Comparison of ENCODE assay signal across 8 cellular contexts in genomic region chr19:43780706-43781525, GRCh38. TPM values are rescaled to one million over a fixed set of nuclear protein-coding genes. Genes with fewer than 3 reads are reported as not detected.
DNase-seq lines count a peak whose midpoint lies in the region; ATAC-seq and TF ChIP-seq lines count a peak whose summit lies in the region.

Gene KCNN4, minus strand, starts transcription at chr19:43780973. Its CDS starts 112 bp downstream, at chr19:43780861.

- TF ChIP-seq CTCF in WERI-Rb-1 (IDR thresholded peaks at IDR 0.05; ENCODE audit: low read depth, low read length), result no peak

- H3K36me3 ChIP-seq in WERI-Rb-1, result no peaks in the 10 kb centered on the region

- ATAC-seq in left cardiac atrium (no peak), left colon (peak; percentile 57)

- peak; percentile 67 for DNase-seq in cardiac septum (ENCODE audit: low spot score)
- DNase-seq in left cardiac atrium, result no peak
- peak; percentile 94 for DNase-seq in RKO (ENCODE audit: low spot score)
- DNase-seq in activated effector memory CD4-positive, alpha-beta T cell treated with Interleukin-2 at 50 U/mL for 16 hours, result peak; percentile 64
- DNase-seq in left colon, result peak; percentile 78 to 82
- DNase-seq in stimulated activated naive CD4-positive, alpha-beta T cell treated with Interleukin-2 at 50 U/mL for 16 hours (lab: John Stamatoyannopoulos, UW), result peak; percentile 81
- DNase-seq in WERI-Rb-1, result no peak
- no peak for DNase-seq in NCI-H146 treated with DMSO at 0.1 percent for 48 hours (lab: John Stamatoyannopoulos, UW; ENCODE audit: unreplicated experiment)

- H3K27ac ChIP-seq in WERI-Rb-1, result no peak within 1 kb of the TSS

- H3K4me3 ChIP-seq in WERI-Rb-1 (ENCODE audit: low read depth, low read length), result no peak within 1 kb of the TSS

- no peaks in the 10 kb centered on the region for H3K27me3 ChIP-seq in WERI-Rb-1 (ENCODE audit: insufficient read depth, low read depth, severe bottlenecking)

- H3K9me3 ChIP-seq in WERI-Rb-1 (ENCODE audit: severe bottlenecking), result no peaks in the 10 kb centered on the region

- intact Hi-C loops in cardiac septum (cut with DNase I) (loop anchor here (10.0 kb wide), 2 partner anchors 106 to 246 kb away; partner anchors contain the start of genes PLAUR and ZNF575), left cardiac atrium (cut with DNase I) (loop anchor here (5.0 to 10.0 kb wide), 2 partner anchors 34 to 246 kb away; partner anchors contain the start of gene ZNF575 (in 1 of the 2)), left colon (cut with DNase I, micrococcal nuclease) (no loop called here)

RNA-seq across cellular contexts. Expression of gene KCNN4, which starts in this region (rescaled TPM):
- total RNA-seq in cardiac septum (0.43 TPM), left cardiac atrium (1 to 10 TPM in 1 of 2 donors, under 1 TPM in 1; 0.71 to 1.4 TPM), left colon (10 to 100 TPM; 21.2 to 45.6 TPM)

Comparison
In these comparisons a context has a peak if more than half of its experiments do, and no peak if none do; other contexts are left out.
1. RNA of gene KCNN4 (total RNA-seq): 21.2 to 45.6 TPM in left colon; 0.71 to 1.4 TPM in left cardiac atrium and 0.43 TPM in cardiac septum (single experiment); every median in the first group is over 4 times any median in the second.
2. Peak in DNase-seq in cardiac septum; RNA of the gene not detected or under 1 TPM.
3. DNase-seq: peak in RKO (single experiment), activated effector memory CD4-positive, alpha-beta T cell treated with Interleukin-2 at 50 U/mL for 16 hours (single experiment), left colon (2 of 2) and stimulated activated naive CD4-positive, alpha-beta T cell treated with Interleukin-2 at 50 U/mL for 16 hours (single experiment); none in left cardiac atrium (single experiment), WERI-Rb-1 (single experiment) and NCI-H146 treated with DMSO at 0.1 percent for 48 hours (single experiment).
4. intact Hi-C loops: an anchor here in cardiac septum (10.0 kb wide) and left cardiac atrium (5.0 to 10.0 kb wide); none called in left colon.